18 cellular contexts compared by ENCODE assay signal in genomic region chr21:17438642-17439041, GRCh38.
A peak's percentile ranks its signal among the peaks of the same experiment; 100 is the strongest.
DNase-seq lines count a peak whose midpoint lies in the region; ATAC-seq, FAIRE-seq and TF ChIP-seq lines count a peak whose summit lies in the region.
"Had no signal": no experiment of that assay in that cellular context is flagged by ENCODE, and none has a peak within 500 bp of the region (broad histone marks: within the 10 kb centered on the region; RNA-seq: fewer than 3 reads in every experiment).

No MANE protein-coding gene starts in this region.

- no peaks in the 10 kb centered on the region for H3K9me3 Mint-ChIP-seq in neural crest cell
- H3K9me3 Mint-ChIP-seq in activated T-cell treated with anti-CD3 and anti-CD28 coated beads, Interleukin-2, amount 50 U/mL, for 4 hours: no peaks in the 10 kb centered on the region
- H3K9me3 Mint-ChIP-seq: activated naive CD4-positive, alpha-beta T cell treated with anti-CD3 and anti-CD28 coated beads, Interleukin-2, amount 50 U/mL, for 24 hours had no signal

- H3K36me3 ChIP-seq in HEK293 (ENCODE audit: control insufficient read depth in 2 of 2, insufficient read depth in 1 of 2, low read length in 2 of 2) (no peaks in the 10 kb centered on the region), small intestine (ENCODE audit: control insufficient read depth in 2 of 2, insufficient read depth in 2 of 2, low read length in 2 of 2) (no peaks in the 10 kb centered on the region)
- H3K36me3 ChIP-seq: gastroesophageal sphincter, tibial nerve had no signal

- no peak overlapping the region for H3K27ac Mint-ChIP-seq in neural crest cell (ENCODE audit: unreplicated experiment)
- H3K27ac Mint-ChIP-seq: activated naive CD4-positive, alpha-beta T cell treated with anti-CD3 and anti-CD28 coated beads, Interleukin-2, amount 50 U/mL, for 24 hours; B cell; progenitor cell of endocrine pancreas had no signal

- H3K4me1 Mint-ChIP-seq in neural crest cell: peaks cover 62% of the 10 kb centered on the region
- no peaks in the 10 kb centered on the region for H3K4me1 Mint-ChIP-seq in activated T-cell treated with anti-CD3 and anti-CD28 coated beads, Interleukin-2, amount 50 U/mL, for 4 hours (ENCODE audit: low read depth)
- H3K4me1 Mint-ChIP-seq: activated naive CD4-positive, alpha-beta T cell treated with anti-CD3 and anti-CD28 coated beads, Interleukin-2, amount 50 U/mL, for 24 hours; B cell had no signal

- H3K27me3 ChIP-seq in small intestine (ENCODE audit: control insufficient read depth in 2 of 2, insufficient read depth in 2 of 2, low read length in 2 of 2): no peaks in the 10 kb centered on the region
- H3K27me3 ChIP-seq: tibial nerve had no signal

- WGBS in small intestine, 3 donors: 60 to 84% (median 81%) methylated on average over 5 of the region's 5 CpGs

- no peaks in the 10 kb centered on the region for H3K36me3 Mint-ChIP-seq in neural crest cell (ENCODE audit: low read depth)
- H3K36me3 Mint-ChIP-seq in activated T-cell treated with anti-CD3 and anti-CD28 coated beads, Interleukin-2, amount 50 U/mL, for 4 hours (ENCODE audit: insufficient read depth): no peaks in the 10 kb centered on the region
- H3K36me3 Mint-ChIP-seq: activated naive CD4-positive, alpha-beta T cell treated with anti-CD3 and anti-CD28 coated beads, Interleukin-2, amount 50 U/mL, for 24 hours had no signal

- H3K4me1 ChIP-seq in HEK293 (ENCODE audit: control insufficient read depth, insufficient read depth, low read length) (peaks cover 39% of the 10 kb centered on the region), small intestine (ENCODE audit: control insufficient read depth in 2 of 2, insufficient read depth in 1 of 2, low read depth in 1 of 2, low read length in 1 of 2) (no peaks in the 10 kb centered on the region)
- H3K4me1 ChIP-seq: gastroesophageal sphincter had no signal

- peak overlapping the region; percentile 41 for H3K4me3 Mint-ChIP-seq in neural crest cell
- no peak overlapping the region for H3K4me3 Mint-ChIP-seq in activated T-cell treated with anti-CD3 and anti-CD28 coated beads, Interleukin-2, amount 50 U/mL, for 4 hours
- H3K4me3 Mint-ChIP-seq: activated naive CD4-positive, alpha-beta T cell treated with anti-CD3 and anti-CD28 coated beads, Interleukin-2, amount 50 U/mL, for 24 hours; B cell had no signal

- POLR2A ChIA-PET in HEK293 (lab: Yijun Ruan, JAX): no interaction called here

- in situ Hi-C loops in GM13976 (cut with MboI; ENCODE audit: low sequenced_read_pairs, unreplicated experiment): no loop called here

- DNase-seq in NCI-H345 treated with DMSO at 0.1 percent for 48 hours (lab: John Stamatoyannopoulos, UW; ENCODE audit: unreplicated experiment) (peak; percentile 91), ecto neural progenitor cell (ENCODE audit: low spot score) (peak; percentile 85), neural crest cell (ENCODE audit: low read depth, low spot score) (peak; percentile 18), small intestine (no peak), GM13976 (ENCODE audit: low spot score) (no peak)
- no peak for DNase-seq in activated T-cell treated with anti-CD3 and anti-CD28 coated beads, Interleukin-2, amount 50 U/mL, for 4 hours
- DNase-seq: DMS79, HCEC 1CT, kidney had no signal

- no peak overlapping the region for H3K4me3 ChIP-seq in HEK293 (ENCODE audit: low read depth, low read length)
- no peak overlapping the region for H3K4me3 ChIP-seq in small intestine (ENCODE audit: low read depth in 1 of 2, low read length in 2 of 2)
- H3K4me3 ChIP-seq: gastroesophageal sphincter, tibial nerve had no signal

- no peaks in the 10 kb centered on the region for H3K9me3 ChIP-seq in HEK293 (ENCODE audit: control insufficient read depth, insufficient read depth, low read depth, low read length)
- no peaks in the 10 kb centered on the region for H3K9me3 ChIP-seq in small intestine (ENCODE audit: control insufficient read depth, low read depth)
- H3K9me3 ChIP-seq: gastroesophageal sphincter, tibial nerve had no signal

- H3K27me3 Mint-ChIP-seq in neural crest cell (ENCODE audit: low read depth): no peaks in the 10 kb centered on the region
- H3K27me3 Mint-ChIP-seq in activated T-cell treated with anti-CD3 and anti-CD28 coated beads, Interleukin-2, amount 50 U/mL, for 4 hours (ENCODE audit: low read depth): peaks cover 2% of the 10 kb centered on the region

- TF ChIP-seq CTCF in HEK293 (tag by site-specific recombination; IDR thresholded peaks at IDR 0.05) (no peak), neural crest cell (conservative IDR thresholded peaks at IDR 0.05) (no peak), GM13976 (IDR thresholded peaks at IDR 0.05; ENCODE audit: borderline replicate concordance, control extremely low read depth, extremely low read depth, insufficient read depth, missing control alignments) (no peak)

- CTCF ChIA-PET in HEK293 (lab: Yijun Ruan, JAX): interaction anchor here (1.8 to 3.6 kb wide), 2 partner anchors 51 to 147 kb away, joined by 5 to 11 read pairs; no protein-coding TSS in a partner anchor

- no peak for FAIRE-seq in small intestine (lab: Jason Lieb, UNC)
- FAIRE-seq: endothelial cell of umbilical vein, kidney had no signal

- no peak for ATAC-seq in HG02852 (IDR thresholded peaks at IDR 0.05; ENCODE audit: unreplicated experiment)
- no peak for ATAC-seq in activated T-cell treated with anti-CD3 and anti-CD28 coated beads, Interleukin-2, amount 50 U/mL, for 4 hours
- ATAC-seq: gastroesophageal sphincter had no signal

- H3K27ac ChIP-seq in HEK293 (ENCODE audit: extremely low read depth, low read depth, low read length): 0 out of 2 replicates have a peak overlapping the region, but pooled peaks have one; percentile 24
- H3K27ac ChIP-seq in small intestine (ENCODE audit: low read depth in 1 of 2, low read length in 1 of 2): no peak overlapping the region
- H3K27ac ChIP-seq: gastroesophageal sphincter, HL-60, tibial nerve had no signal

TF ChIP-seq in HEK293, 187 proteins besides CTCF, POLR2A, EP300 and RAD21:
- TF ChIP-seq WT1 (tag by site-specific recombination; IDR thresholded peaks at IDR 0.05) (no peak), GLIS1 (tag by site-specific recombination; IDR thresholded peaks at IDR 0.05) (0 out of 2 replicates have a peak, but pooled peaks have one; percentile 11), ZBTB17 (tag by site-specific recombination; IDR thresholded peaks at IDR 0.05) (0 out of 2 replicates have a peak, but pooled peaks have one; percentile 26), ZIC2 (tag by site-specific recombination; IDR thresholded peaks at IDR 0.05) (peak; percentile 54; the same call in 1 of the 2 replicates), ZNF18 (tag by site-specific recombination; IDR thresholded peaks at IDR 0.05) (peak; percentile 74; the same call in 1 of the 2 replicates)
TF ChIP-seq in HEK293: peak in this region for 4.

Comparison
In these comparisons a context has a peak if more than half of its experiments do, and no peak if none do; other contexts are left out.
1. DNase-seq: peak in NCI-H345 treated with DMSO at 0.1 percent for 48 hours (single experiment), ecto neural progenitor cell (single experiment) and neural crest cell (single experiment); none in small intestine (single experiment), GM13976 (single experiment) and activated T-cell treated with anti-CD3 and anti-CD28 coated beads, Interleukin-2, amount 50 U/mL, for 4 hours (single experiment).